2 cellular contexts compared by ENCODE assay signal in the genomic region with DNA sequence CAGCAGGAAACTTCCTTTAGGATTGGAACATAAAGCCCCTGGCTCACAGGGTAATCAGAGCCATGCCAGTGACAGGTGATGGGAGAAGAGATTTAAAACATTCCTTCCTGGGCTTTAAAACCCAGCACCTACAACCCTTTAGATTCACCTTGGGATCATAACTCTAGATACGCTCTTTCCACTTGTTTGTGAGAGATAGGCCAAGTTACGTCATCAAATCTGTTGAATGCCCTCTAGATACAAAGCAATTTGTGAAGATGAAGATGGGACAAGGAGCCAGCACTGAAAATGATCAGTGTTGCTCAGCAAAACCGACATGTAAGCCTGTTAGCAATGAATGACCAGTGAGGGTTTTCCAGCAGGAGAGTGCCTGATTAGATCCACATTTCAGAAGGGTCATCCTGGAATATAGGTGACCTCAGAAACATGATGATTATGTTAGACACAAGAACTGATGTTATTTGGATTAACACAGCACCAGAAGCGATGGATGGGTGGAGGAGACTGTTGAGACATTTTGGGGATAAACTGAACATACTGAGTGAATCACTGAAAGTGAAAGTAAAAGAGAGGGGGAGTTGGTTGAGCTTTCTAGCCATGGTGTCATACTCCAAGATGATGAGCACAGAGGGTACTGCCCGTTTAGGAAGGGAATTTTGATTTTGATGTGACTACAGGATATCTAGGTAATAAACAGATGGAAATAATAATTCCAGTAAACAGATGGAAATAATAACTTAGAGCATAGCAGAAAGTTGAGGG.
TF ChIP-seq lines count a peak whose summit lies in the region.

No MANE protein-coding gene starts in this region.

TF ChIP-seq in SK-N-SH, 30 proteins besides CTCF, POLR2A, EP300 and RAD21 (continued from another document):
- TF ChIP-seq, protein P1, sequence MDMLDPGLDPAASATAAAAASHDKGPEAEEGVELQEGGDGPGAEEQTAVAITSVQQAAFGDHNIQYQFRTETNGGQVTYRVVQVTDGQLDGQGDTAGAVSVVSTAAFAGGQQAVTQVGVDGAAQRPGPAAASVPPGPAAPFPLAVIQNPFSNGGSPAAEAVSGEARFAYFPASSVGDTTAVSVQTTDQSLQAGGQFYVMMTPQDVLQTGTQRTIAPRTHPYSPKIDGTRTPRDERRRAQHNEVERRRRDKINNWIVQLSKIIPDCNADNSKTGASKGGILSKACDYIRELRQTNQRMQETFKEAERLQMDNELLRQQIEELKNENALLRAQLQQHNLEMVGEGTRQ (IDR thresholded peaks at IDR 0.05; ENCODE audit: borderline replicate concordance, low read depth, low read length) = no peak
- TF ChIP-seq RFX5 (IDR thresholded peaks at IDR 0.05; ENCODE audit: low read length) = no peak
- TF ChIP-seq JUND (IDR thresholded peaks at IDR 0.05) = no peak
- TF ChIP-seq NFIC (IDR thresholded peaks at IDR 0.05; ENCODE audit: borderline replicate concordance) = no peak
- TF ChIP-seq IRF3 (IDR thresholded peaks at IDR 0.05; ENCODE audit: low read depth, low read length) = no peak
- TF ChIP-seq, protein P2, sequence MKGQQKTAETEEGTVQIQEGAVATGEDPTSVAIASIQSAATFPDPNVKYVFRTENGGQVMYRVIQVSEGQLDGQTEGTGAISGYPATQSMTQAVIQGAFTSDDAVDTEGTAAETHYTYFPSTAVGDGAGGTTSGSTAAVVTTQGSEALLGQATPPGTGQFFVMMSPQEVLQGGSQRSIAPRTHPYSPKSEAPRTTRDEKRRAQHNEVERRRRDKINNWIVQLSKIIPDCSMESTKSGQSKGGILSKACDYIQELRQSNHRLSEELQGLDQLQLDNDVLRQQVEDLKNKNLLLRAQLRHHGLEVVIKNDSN (IDR thresholded peaks at IDR 0.05; ENCODE audit: borderline replicate concordance, low read depth) = no peak
- no peak for TF ChIP-seq ELF1 (IDR thresholded peaks at IDR 0.05)
- TF ChIP-seq RXRA (IDR thresholded peaks at IDR 0.05; ENCODE audit: borderline replicate concordance, low read depth) = no peak
- no peak for TF ChIP-seq GABPA (IDR thresholded peaks at IDR 0.05; ENCODE audit: low read depth)
- no peak for TF ChIP-seq SIN3A (IDR thresholded peaks at IDR 0.05; ENCODE audit: borderline replicate concordance, low read depth, low read length)
- TF ChIP-seq, protein P3, sequence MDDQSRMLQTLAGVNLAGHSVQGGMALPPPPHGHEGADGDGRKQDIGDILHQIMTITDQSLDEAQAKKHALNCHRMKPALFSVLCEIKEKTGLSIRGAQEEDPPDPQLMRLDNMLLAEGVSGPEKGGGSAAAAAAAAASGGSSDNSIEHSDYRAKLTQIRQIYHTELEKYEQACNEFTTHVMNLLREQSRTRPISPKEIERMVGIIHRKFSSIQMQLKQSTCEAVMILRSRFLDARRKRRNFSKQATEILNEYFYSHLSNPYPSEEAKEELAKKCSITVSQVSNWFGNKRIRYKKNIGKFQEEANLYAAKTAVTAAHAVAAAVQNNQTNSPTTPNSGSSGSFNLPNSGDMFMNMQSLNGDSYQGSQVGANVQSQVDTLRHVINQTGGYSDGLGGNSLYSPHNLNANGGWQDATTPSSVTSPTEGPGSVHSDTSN (IDR thresholded peaks at IDR 0.05) = no peak
- no peak for TF ChIP-seq NRF1 (IDR thresholded peaks at IDR 0.05; ENCODE audit: low read depth, low read length)
- no peak for TF ChIP-seq CHD2 (IDR thresholded peaks at IDR 0.05; ENCODE audit: low read length, partially characterized antibody)

TF ChIP-seq in SK-N-SH treated with all-trans-retinoic acid at 6 μM for 48 hours, 23 proteins besides CTCF, POLR2A, EP300 and RAD21 (continued from another document):
- TF ChIP-seq POU6F1 (CRISPR knock-in tag; IDR thresholded peaks at IDR 0.05; ENCODE audit: borderline replicate concordance, low read depth) (no peak), ISL1 (CRISPR knock-in tag; IDR thresholded peaks at IDR 0.05) (no peak), PPARA (CRISPR knock-in tag; IDR thresholded peaks at IDR 0.05; ENCODE audit: borderline replicate concordance) (no peak), TOX (CRISPR knock-in tag; IDR thresholded peaks at IDR 0.05; ENCODE audit: borderline replicate concordance) (no peak), ZNF565 (CRISPR knock-in tag; conservative IDR thresholded peaks at IDR 0.05; ENCODE audit: low read depth) (no peak), PATZ1 (CRISPR knock-in tag; IDR thresholded peaks at IDR 0.05; ENCODE audit: borderline replicate concordance) (no peak), ZFP30 (CRISPR knock-in tag; IDR thresholded peaks at IDR 0.05) (no peak)
- TF ChIP-seq, protein P4, sequence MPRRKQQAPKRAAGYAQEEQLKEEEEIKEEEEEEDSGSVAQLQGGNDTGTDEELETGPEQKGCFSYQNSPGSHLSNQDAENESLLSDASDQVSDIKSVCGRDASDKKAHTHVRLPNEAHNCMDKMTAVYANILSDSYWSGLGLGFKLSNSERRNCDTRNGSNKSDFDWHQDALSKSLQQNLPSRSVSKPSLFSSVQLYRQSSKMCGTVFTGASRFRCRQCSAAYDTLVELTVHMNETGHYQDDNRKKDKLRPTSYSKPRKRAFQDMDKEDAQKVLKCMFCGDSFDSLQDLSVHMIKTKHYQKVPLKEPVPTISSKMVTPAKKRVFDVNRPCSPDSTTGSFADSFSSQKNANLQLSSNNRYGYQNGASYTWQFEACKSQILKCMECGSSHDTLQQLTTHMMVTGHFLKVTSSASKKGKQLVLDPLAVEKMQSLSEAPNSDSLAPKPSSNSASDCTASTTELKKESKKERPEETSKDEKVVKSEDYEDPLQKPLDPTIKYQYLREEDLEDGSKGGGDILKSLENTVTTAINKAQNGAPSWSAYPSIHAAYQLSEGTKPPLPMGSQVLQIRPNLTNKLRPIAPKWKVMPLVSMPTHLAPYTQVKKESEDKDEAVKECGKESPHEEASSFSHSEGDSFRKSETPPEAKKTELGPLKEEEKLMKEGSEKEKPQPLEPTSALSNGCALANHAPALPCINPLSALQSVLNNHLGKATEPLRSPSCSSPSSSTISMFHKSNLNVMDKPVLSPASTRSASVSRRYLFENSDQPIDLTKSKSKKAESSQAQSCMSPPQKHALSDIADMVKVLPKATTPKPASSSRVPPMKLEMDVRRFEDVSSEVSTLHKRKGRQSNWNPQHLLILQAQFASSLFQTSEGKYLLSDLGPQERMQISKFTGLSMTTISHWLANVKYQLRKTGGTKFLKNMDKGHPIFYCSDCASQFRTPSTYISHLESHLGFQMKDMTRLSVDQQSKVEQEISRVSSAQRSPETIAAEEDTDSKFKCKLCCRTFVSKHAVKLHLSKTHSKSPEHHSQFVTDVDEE (CRISPR knock-in tag; IDR thresholded peaks at IDR 0.05) = no peak
